8 cellular contexts compared by ENCODE assay signal in genomic region chr16:4416200-4417032, GRCh38. TPM values are rescaled to one million over a fixed set of nuclear protein-coding genes. Genes with fewer than 3 reads are reported as not detected.
DNase-seq lines count a peak whose midpoint lies in the region; ATAC-seq, FAIRE-seq and TF ChIP-seq lines count a peak whose summit lies in the region.

Gene CORO7 (minus strand): TSS chr16:4416596. CDS start chr16:4416518, 78 bp downstream.

- H3K9me3 Mint-ChIP-seq in activated naive CD8-positive, alpha-beta T cell treated with anti-CD3 and anti-CD28 coated beads for 36 hours = no peaks in the 10 kb centered on the region

- H3K9me3 ChIP-seq in SU-DHL-6 (ENCODE audit: insufficient read depth, low read length) (no peaks in the 10 kb centered on the region), pancreas (no peaks in the 10 kb centered on the region), thymus (ENCODE audit: control insufficient read depth) (no peaks in the 10 kb centered on the region)

- 0 to 1% methylated on average over 45 to 92 of the region's 92 CpGs for WGBS in pancreas, 2 donors
- WGBS in thymus = under 1% methylated on average over 92 of the region's 92 CpGs

- DNase-seq in GM12864 (ENCODE audit: low read depth) (peak; percentile 72), NCI-H128 (lab: John Stamatoyannopoulos, UW; ENCODE audit: unreplicated experiment) (peak; percentile 70), head of caudate nucleus (peak; percentile 95 to 100 (median 99)), pancreas (peak; percentile 94 to 98 (median 98))
- peak; percentile 99 for DNase-seq in activated naive CD8-positive, alpha-beta T cell treated with anti-CD3 and anti-CD28 coated beads for 36 hours

- H3K27me3 ChIP-seq in SU-DHL-6 (ENCODE audit: low read length) = no peaks in the 10 kb centered on the region
- no peaks in the 10 kb centered on the region for H3K27me3 ChIP-seq in pancreas
- no peaks in the 10 kb centered on the region for H3K27me3 ChIP-seq in thymus (ENCODE audit: control insufficient read depth, insufficient read depth)

- H3K4me2 ChIP-seq in SU-DHL-6 (ENCODE audit: low read depth, low read length, poor library complexity, severe bottlenecking) = peak within 1 kb of the TSS; percentile 70

- peaks cover 34% of the 10 kb centered on the region for H3K79me2 ChIP-seq in SU-DHL-6 (ENCODE audit: insufficient read depth, low read length)

- peak within 1 kb of the TSS; percentile 94 for H3K4me3 Mint-ChIP-seq in activated naive CD8-positive, alpha-beta T cell treated with anti-CD3 and anti-CD28 coated beads for 36 hours

- peaks cover 16% of the 10 kb centered on the region; the same call in 1 of the 2 replicates for H3F3A ChIP-seq in SU-DHL-6 (ENCODE audit: insufficient read depth)

- H3K9me2 ChIP-seq in SU-DHL-6 (replicated peaks; ENCODE audit: insufficient read depth, low read length) = no peaks in the 10 kb centered on the region

- H3K36me3 ChIP-seq in SU-DHL-6 (ENCODE audit: low read length) = no peaks in the 10 kb centered on the region
- H3K36me3 ChIP-seq in pancreas = no peaks in the 10 kb centered on the region
- H3K36me3 ChIP-seq in thymus (ENCODE audit: control insufficient read depth, insufficient read depth) = peaks cover 17% of the 10 kb centered on the region

- intact Hi-C loops in head of caudate nucleus (cut with DNase I) = no loop called here
- intact Hi-C loops in pancreas (cut with DNase I) = no loop called here

- peaks cover 0 to 5% (median 0%) of the 10 kb centered on the region in 3 donors for H3K4me1 ChIP-seq in pancreas
- H3K4me1 ChIP-seq in thymus (ENCODE audit: control insufficient read depth, insufficient read depth, low read length) = peaks cover 5% of the 10 kb centered on the region

- H3K27me3 Mint-ChIP-seq in activated naive CD8-positive, alpha-beta T cell treated with anti-CD3 and anti-CD28 coated beads for 36 hours = no peaks in the 10 kb centered on the region

- TF ChIP-seq CTCF in GM12864 (IDR thresholded peaks at IDR 0.05; ENCODE audit: low read depth, low read length, missing control alignments) (no peak), SU-DHL-6 (IDR thresholded peaks at IDR 0.05; ENCODE audit: insufficient read depth, low read length, poor library complexity, severe bottlenecking) (no peak), pancreas (IDR thresholded peaks at IDR 0.05) (peak in 1 of 4 donors; percentile 15)

- no peak for FAIRE-seq in pancreas (lab: Jason Lieb, UNC)

- H3K4me1 Mint-ChIP-seq in activated naive CD8-positive, alpha-beta T cell treated with anti-CD3 and anti-CD28 coated beads for 36 hours = peaks cover 31% of the 10 kb centered on the region

- H3K9ac ChIP-seq in SU-DHL-6 (ENCODE audit: low read length) = peak within 1 kb of the TSS; percentile 82

- H3K4me3 ChIP-seq in GM12864 (ENCODE audit: low read depth, low read length) (peak within 1 kb of the TSS; percentile 97), SU-DHL-6 (ENCODE audit: insufficient read depth, low read length, poor library complexity, severe bottlenecking) (peak within 1 kb of the TSS; percentile 70), pancreas (peak within 1 kb of the TSS; percentile 78 to 99 (median 91)), thymus (ENCODE audit: low read length) (peak within 1 kb of the TSS; percentile 84)

- H4K20me1 ChIP-seq in SU-DHL-6 (ENCODE audit: low read depth, low read length) = peaks cover 5% of the 10 kb centered on the region; the same call in 1 of the 2 replicates

- H3K27ac ChIP-seq in SU-DHL-6 (ENCODE audit: low read depth, low read length) = peak within 1 kb of the TSS; percentile 68
- peak within 1 kb of the TSS; percentile 51 to 73 (median 60) for H3K27ac ChIP-seq in pancreas
- peak within 1 kb of the TSS; percentile 92 for H3K27ac ChIP-seq in thymus (ENCODE audit: low read depth)

- ATAC-seq in HG02642 (IDR thresholded peaks at IDR 0.05; ENCODE audit: poor library complexity, unreplicated experiment) = peak; percentile 77
- peak; percentile 97 to 99 (median 98) for ATAC-seq in pancreas

- peak within 1 kb of the TSS; percentile 95 for H3K27ac Mint-ChIP-seq in activated naive CD8-positive, alpha-beta T cell treated with anti-CD3 and anti-CD28 coated beads for 36 hours

- peaks cover 8% of the 10 kb centered on the region for H3K36me3 Mint-ChIP-seq in activated naive CD8-positive, alpha-beta T cell treated with anti-CD3 and anti-CD28 coated beads for 36 hours

- peak within 1 kb of the TSS; percentile 49 for H2AFZ ChIP-seq in SU-DHL-6 (ENCODE audit: low read depth, low read length, severe bottlenecking)

RNA-seq across cellular contexts. Expression of gene CORO7, which starts in this region (rescaled TPM):
- 10 to 100 TPM; 66.2 to 73.1 TPM for total RNA-seq in activated naive CD8-positive, alpha-beta T cell treated with anti-CD3 and anti-CD28 coated beads for 36 hours
- total RNA-seq in pancreas = 10 to 100 TPM in 4 of 6 donors, 1 to 10 TPM in 2; 8.4 to 21.4 (median 14.2) TPM
- polyA plus RNA-seq in pancreas (10 to 100 TPM; 26.7 to 29.6 TPM), thymus (63.7 TPM)

Comparison
In these comparisons a context has a peak if more than half of its experiments do, and no peak if none do; other contexts are left out.
1. Peak in every context shown above with its lines: DNase-seq, ATAC-seq, H3K4me3 ChIP-seq and H3K27ac ChIP-seq.